ENCODE assay signal across 22 cellular contexts in genomic region chr18:45926691-45927090, GRCh38. TPM values are rescaled to one million over a fixed set of nuclear protein-coding genes. Genes with fewer than 3 reads are reported as not detected.
DNase-seq lines count a peak whose midpoint lies in the region; ATAC-seq and TF ChIP-seq lines count a peak whose summit lies in the region.
"Had no signal": no experiment of that assay in that cellular context is flagged by ENCODE, and none has a peak within 500 bp of the region (broad histone marks: within the 10 kb centered on the region; RNA-seq: fewer than 3 reads in every experiment).

No MANE protein-coding gene starts in this region.

- no peak for ATAC-seq in IMR-90 (ENCODE audit: low read depth)
- no peak for ATAC-seq in upper lobe of left lung (ENCODE audit: low FRiP score in 2 of 2)
- ATAC-seq: A549 had no signal

- dilution Hi-C loops in IMR-90 (cut with HindIII; ENCODE audit: low sequenced_read_pairs, unreplicated experiment): no loop called here

- H3K79me2 ChIP-seq in osteoblast (ENCODE audit: insufficient read depth, low read length): peaks cover 54% of the 10 kb centered on the region

- H3K36me3 Mint-ChIP-seq in chondrocyte (ENCODE audit: low read depth): peaks cover 27% of the 10 kb centered on the region

- no peak overlapping the region for H4K91ac ChIP-seq in IMR-90 (ENCODE audit: insufficient read depth, low read depth, low read length)

- no peak overlapping the region for H3K23ac ChIP-seq in IMR-90 (ENCODE audit: low read depth, low read length)

- no peaks in the 10 kb centered on the region for H3K27me3 ChIP-seq in IMR-90 (ENCODE audit: control insufficient read depth, insufficient read depth, low read length)
- H3K27me3 ChIP-seq in osteoblast (ENCODE audit: insufficient read depth, low read length): no peaks in the 10 kb centered on the region
- H3K27me3 ChIP-seq in skeletal muscle tissue (ENCODE audit: control insufficient read depth in 3 of 3, insufficient read depth in 3 of 3, low read length in 3 of 3): no peaks in the 10 kb centered on the region
- H3K27me3 ChIP-seq in upper lobe of left lung: no peaks in the 10 kb centered on the region
- H3K27me3 ChIP-seq: BE2C; BLaER1 treated with 17β-estradiol and CSF1 and Interleukin-3, amounts not matched to agents 10 nM and 100 nM had no signal

- H2BK15ac ChIP-seq in IMR-90 (ENCODE audit: low read depth, low read length): no peak overlapping the region

- H3K4me1 Mint-ChIP-seq in chondrocyte (ENCODE audit: low read depth): peaks cover 10% of the 10 kb centered on the region
- H3K4me1 Mint-ChIP-seq: CD14-positive monocyte; CD8-positive, alpha-beta memory T cell had no signal

- H3K36me3 ChIP-seq in IMR-90 (ENCODE audit: control insufficient read depth, insufficient read depth, low read length) (peaks cover 47% of the 10 kb centered on the region), osteoblast (ENCODE audit: insufficient read depth, low read length) (peaks cover 86% of the 10 kb centered on the region), skeletal muscle tissue (ENCODE audit: control insufficient read depth in 3 of 3, insufficient read depth in 3 of 3, low read length in 3 of 3) (peaks cover 19 to 52% (median 47%) of the 10 kb centered on the region in 3 donors), upper lobe of left lung (peaks cover 31 to 99% (median 60%) of the 10 kb centered on the region in 4 donors)
- H3K36me3 ChIP-seq: BE2C had no signal

- no peak overlapping the region for H2AK9ac ChIP-seq in IMR-90 (replicated peaks; ENCODE audit: low read depth, low read length, poor library complexity)

- no peak overlapping the region for H3K4ac ChIP-seq in IMR-90 (ENCODE audit: low read depth, low read length)

- H3K9me3 Mint-ChIP-seq in chondrocyte (ENCODE audit: low read depth): no peaks in the 10 kb centered on the region
- H3K9me3 Mint-ChIP-seq: CD14-positive monocyte; CD4-positive, alpha-beta T cell; CD8-positive, alpha-beta memory T cell had no signal

- no peak for TF ChIP-seq POLR2A in IMR-90 (IDR thresholded peaks at IDR 0.05; ENCODE audit: low read depth, low read length)
- no peak for TF ChIP-seq POLR2A in upper lobe of left lung (IDR thresholded peaks at IDR 0.05)

- no CpG with 5 or more reads among the region's 3 CpGs for WGBS in IMR-90 (ENCODE audit: extremely low coverage in 2 of 2, insufficient read length in 1 of 2), 2 experiments
- WGBS in upper lobe of left lung, 2 donors: 98 to 100% methylated on average over 3 of the region's 3 CpGs

- H3K27ac ChIP-seq in IMR-90 (ENCODE audit: insufficient read depth, low read length) (no peak overlapping the region), osteoblast (ENCODE audit: low read depth, low read length) (peak overlapping the region; percentile 25), skeletal muscle tissue (ENCODE audit: low read depth, low read length) (peak overlapping the region; percentile 68), upper lobe of left lung (no peak overlapping the region)
- H3K27ac ChIP-seq: A549; BLaER1 treated with 17β-estradiol and CSF1 and Interleukin-3, amounts not matched to agents 10 nM and 100 nM had no signal

- no peaks in the 10 kb centered on the region for H3K9me3 ChIP-seq in IMR-90 (ENCODE audit: control insufficient read depth, insufficient read depth, low read length)
- no peaks in the 10 kb centered on the region for H3K9me3 ChIP-seq in osteoblast (ENCODE audit: low read depth, low read length)
- no peaks in the 10 kb centered on the region for H3K9me3 ChIP-seq in skeletal muscle tissue (ENCODE audit: control insufficient read depth in 3 of 3, low read length in 3 of 3)
- no peaks in the 10 kb centered on the region for H3K9me3 ChIP-seq in upper lobe of left lung
- H3K9me3 ChIP-seq: A549; BE2C; BLaER1 treated with 17β-estradiol and CSF1 and Interleukin-3, amounts not matched to agents 10 nM and 100 nM had no signal

- no peak overlapping the region for H4K5ac ChIP-seq in IMR-90 (ENCODE audit: low read depth, low read length)

- no peak overlapping the region for H3K14ac ChIP-seq in IMR-90 (replicated peaks; ENCODE audit: low read depth, low read length)

- no peak overlapping the region for H3K4me3 ChIP-seq in IMR-90 (ENCODE audit: insufficient read depth, low read depth, low read length)
- no peak overlapping the region for H3K4me3 ChIP-seq in osteoblast (ENCODE audit: insufficient read depth, low read length)
- no peak overlapping the region for H3K4me3 ChIP-seq in skeletal muscle tissue (ENCODE audit: low read length in 3 of 3)
- no peak overlapping the region for H3K4me3 ChIP-seq in upper lobe of left lung
- H3K4me3 ChIP-seq: A549; BLaER1 treated with 17β-estradiol and CSF1 and Interleukin-3, amounts not matched to agents 10 nM and 100 nM had no signal

- H2BK120ac ChIP-seq in IMR-90 (ENCODE audit: low read depth, low read length): no peak overlapping the region

- no peak overlapping the region for H2BK20ac ChIP-seq in IMR-90 (ENCODE audit: low read depth, low read length)

- TF ChIP-seq RAD21 in IMR-90 (IDR thresholded peaks at IDR 0.05; ENCODE audit: low read length): no peak

- CTCF ChIA-PET in IMR-90 (lab: Yijun Ruan, JAX): interaction anchor here (0.7 kb wide), 1 partner anchor 31 kb away, joined by 5 read pairs; no protein-coding TSS in a partner anchor

- intact Hi-C loops in IMR-90 (cut with micrococcal nuclease): loop anchor here (5.0 kb wide), 2 partner anchors 146 to 166 kb away; partner anchors contain the start of gene PSTPIP2

- H3K9me1 ChIP-seq in IMR-90 (ENCODE audit: insufficient read depth, low read length): no peaks in the 10 kb centered on the region

- no peak overlapping the region for H2AK5ac ChIP-seq in IMR-90 (ENCODE audit: low read depth, low read length)

- H3K9ac ChIP-seq in IMR-90 (ENCODE audit: low read depth, low read length) (no peak overlapping the region), skeletal muscle tissue (ENCODE audit: low read depth in 1 of 3, low read length in 3 of 3) (no peak overlapping the region)
- H3K9ac ChIP-seq: BLaER1 treated with 17β-estradiol and CSF1 and Interleukin-3, amounts not matched to agents 10 nM and 100 nM had no signal

- peak overlapping the region; percentile 63 for H3K27ac Mint-ChIP-seq in chondrocyte (ENCODE audit: unreplicated experiment)
- H3K27ac Mint-ChIP-seq: CD4-positive, alpha-beta T cell; CD8-positive, alpha-beta memory T cell had no signal

- H2BK5ac ChIP-seq in IMR-90 (ENCODE audit: low read depth, low read length, poor library complexity, severe bottlenecking): peak overlapping the region; percentile 39

- H4K8ac ChIP-seq in IMR-90 (ENCODE audit: low read depth in 2 of 2, low read length in 2 of 2): no peak overlapping the region

- POLR2A ChIA-PET in IMR-90 (lab: Charles Lee; ENCODE audit: unreplicated experiment): no interaction called here

- H3K56ac ChIP-seq in IMR-90 (ENCODE audit: extremely low read depth, insufficient read depth, low read length): no peak overlapping the region

- H2AFZ ChIP-seq in IMR-90 (replicated peaks; ENCODE audit: low read length, poor library complexity): no peak overlapping the region
- H2AFZ ChIP-seq in osteoblast (ENCODE audit: low read length): no peak overlapping the region

- DNase-seq in IMR-90 (no peak), chondrocyte (ENCODE audit: low spot score) (no peak), osteoblast (ENCODE audit: insufficient read length, low spot score, missing footprints) (no peak), NCI-H748 (lab: John Stamatoyannopoulos, UW; ENCODE audit: unreplicated experiment) (no peak), upper lobe of left lung (no peak), GM03348 (ENCODE audit: low spot score) (no peak)
- DNase-seq: 8988T; ACHN; AML-193; BE2C; CD4-positive, alpha-beta T cell; CD8-positive, alpha-beta memory T cell; DMS 273 treated with DMSO at 0.1 percent for 48 hours; DMS79; EL; GDM1; GOT3; HCEC 1CT had no signal

- H3K4me3 Mint-ChIP-seq in chondrocyte (ENCODE audit: unreplicated experiment): no peak overlapping the region
- H3K4me3 Mint-ChIP-seq: CD14-positive monocyte; CD4-positive, alpha-beta T cell; CD8-positive, alpha-beta memory T cell had no signal

- peaks cover 5% of the 10 kb centered on the region; the same call in 1 of the 2 replicates for H3K4me1 ChIP-seq in IMR-90 (ENCODE audit: control insufficient read depth, insufficient read depth, low read length)
- H3K4me1 ChIP-seq in osteoblast (ENCODE audit: insufficient read depth, low read length): peaks cover 8% of the 10 kb centered on the region
- no peaks in the 10 kb centered on the region for H3K4me1 ChIP-seq in skeletal muscle tissue (ENCODE audit: control insufficient read depth in 3 of 3, insufficient read depth in 3 of 3, low read length in 3 of 3)
- H3K4me1 ChIP-seq in upper lobe of left lung: no peaks in the 10 kb centered on the region
- H3K4me1 ChIP-seq: A549; BE2C; BLaER1 treated with 17β-estradiol and CSF1 and Interleukin-3, amounts not matched to agents 10 nM and 100 nM had no signal

- H3K18ac ChIP-seq in IMR-90 (ENCODE audit: low read depth, low read length): no peak overlapping the region

- H3K27me3 Mint-ChIP-seq in chondrocyte (ENCODE audit: low read depth): no peaks in the 10 kb centered on the region
- H3K27me3 Mint-ChIP-seq: CD4-positive, alpha-beta T cell; CD8-positive, alpha-beta memory T cell had no signal

- peaks cover 22 to 32% of the 10 kb centered on the region in 2 experiments for H3K79me1 ChIP-seq in IMR-90 (ENCODE audit: low read depth in 1 of 2, low read length in 2 of 2)

- H3K4me2 ChIP-seq in IMR-90 (ENCODE audit: low read depth, low read length) (no peak overlapping the region), osteoblast (ENCODE audit: insufficient read depth, low read length) (no peak overlapping the region)
- H3K4me2 ChIP-seq: A549; BLaER1 treated with 17β-estradiol and CSF1 and Interleukin-3, amounts not matched to agents 10 nM and 100 nM had no signal

- no TSS peak for BruUV-seq in IMR-90 (replicated peaks; lab: Mats Ljungman, UMichigan)

- TF ChIP-seq CTCF in IMR-90 (conservative IDR thresholded peaks at IDR 0.05; ENCODE audit: low read depth, low read length) (no peak), chondrocyte (IDR thresholded peaks at IDR 0.05) (no peak), osteoblast (IDR thresholded peaks at IDR 0.05; ENCODE audit: extremely low read depth, low read depth, low read length) (no peak), upper lobe of left lung (IDR thresholded peaks at IDR 0.05) (no peak)

- in situ Hi-C loops in IMR-90 (cut with MboI; ENCODE audit: low sequenced_read_pairs): no loop called here

- TF ChIP-seq EP300 in upper lobe of left lung (IDR thresholded peaks at IDR 0.05): no peak

- H4K20me1 ChIP-seq in IMR-90 (ENCODE audit: insufficient read depth, low read length) (no peaks in the 10 kb centered on the region), osteoblast (ENCODE audit: insufficient read depth, low read length) (no peaks in the 10 kb centered on the region)
- H4K20me1 ChIP-seq: BLaER1 treated with 17β-estradiol and CSF1 and Interleukin-3, amounts not matched to agents 10 nM and 100 nM had no signal

RNA-seq across cellular contexts. Expression of gene EPG5, which starts 40.4 kb away (rescaled TPM):
- total RNA-seq in IMR-90 (2012; rRNA removed) (104 and 114 TPM in 2 replicates), chondrocyte (23.3 to 28.9 TPM (median 24.5 TPM) in 3 replicates), osteoblast (94.8 and 96.4 TPM in 2 replicates), skeletal muscle tissue (31.8 TPM), upper lobe of left lung (100 to 1,000 TPM in 1 of 6 donors, 10 to 100 TPM in 5; 28.6 to 109 (median 39.6) TPM)
- 35.1 and 37.3 TPM in 2 replicates for polyA plus RNA-seq in IMR-90 (2012; rRNA removed)
- polyA plus RNA-seq in IMR-90 (2012; cell fraction: cytosol; rRNA removed): 15.1 and 15.2 TPM in 2 replicates
- polyA plus RNA-seq in IMR-90 (2012; cell fraction: nucleus; rRNA removed; ENCODE audit: low replicate concordance): 48.7 and 107 TPM in 2 replicates

Comparison
In these comparisons a context has a peak if more than half of its experiments do, and no peak if none do; other contexts are left out.
1. H3K27ac ChIP-seq: peak in osteoblast (single experiment) and skeletal muscle tissue (single experiment); none in IMR-90 (single experiment) and upper lobe of left lung (0 of 4).